In genomic region chr17:1941241-1942065, GRCh38 we compare ENCODE assay signal across 24 cellular contexts.
DNase-seq lines count a peak whose midpoint lies in the region; ATAC-seq and TF ChIP-seq lines count a peak whose summit lies in the region.
"Had no signal": no experiment of that assay in that cellular context is flagged by ENCODE, and none has a peak within 500 bp of the region (broad histone marks: within the 10 kb centered on the region; RNA-seq: fewer than 3 reads in every experiment).

No MANE protein-coding gene starts in this region.

- H3K36me3 ChIP-seq in cardiac muscle cell = no peaks in the 10 kb centered on the region
- no peaks in the 10 kb centered on the region for H3K36me3 ChIP-seq in osteoblast (ENCODE audit: insufficient read depth, low read length)
- H3K36me3 ChIP-seq in effector memory CD4-positive, alpha-beta T cell (ENCODE audit: control insufficient read depth, insufficient read depth, low read length) = no peaks in the 10 kb centered on the region
- no peaks in the 10 kb centered on the region for H3K36me3 ChIP-seq in upper lobe of left lung
- H3K36me3 ChIP-seq: MG63 had no signal

- H3K27me3 ChIP-seq in cardiac muscle cell (no peaks in the 10 kb centered on the region), dorsolateral prefrontal cortex (peaks cover 0 to 4% (median 0%) of the 10 kb centered on the region in 45 donors), osteoblast (ENCODE audit: insufficient read depth, low read length) (no peaks in the 10 kb centered on the region), upper lobe of left lung (no peaks in the 10 kb centered on the region)
- no peaks in the 10 kb centered on the region for H3K27me3 ChIP-seq in effector memory CD4-positive, alpha-beta T cell (replicated peaks; ENCODE audit: control insufficient read depth, insufficient read depth, low read length, poor library complexity, severe bottlenecking)
- H3K27me3 ChIP-seq: MG63 had no signal

- H3K9me3 ChIP-seq in cardiac muscle cell (ENCODE audit: low read depth) = no peaks in the 10 kb centered on the region
- H3K9me3 ChIP-seq in osteoblast (ENCODE audit: low read depth, low read length) = no peaks in the 10 kb centered on the region
- no peaks in the 10 kb centered on the region for H3K9me3 ChIP-seq in effector memory CD4-positive, alpha-beta T cell (ENCODE audit: control insufficient read depth, low read length)
- H3K9me3 ChIP-seq in upper lobe of left lung = no peaks in the 10 kb centered on the region
- H3K9me3 ChIP-seq: Caco-2, MG63 had no signal

- intact Hi-C loops in left ventricle myocardium superior (cut with micrococcal nuclease) (no loop called here), dorsolateral prefrontal cortex (cut with DNase I) (no loop called here)

- H3K4me1 ChIP-seq in cardiac muscle cell (ENCODE audit: low read depth) (peaks cover 41% of the 10 kb centered on the region), osteoblast (ENCODE audit: insufficient read depth, low read length) (no peaks in the 10 kb centered on the region), upper lobe of left lung (peaks cover 0 to 15% (median 4%) of the 10 kb centered on the region in 4 donors)
- no peaks in the 10 kb centered on the region for H3K4me1 ChIP-seq in effector memory CD4-positive, alpha-beta T cell (ENCODE audit: control insufficient read depth, insufficient read depth, low read length, poor library complexity, severe bottlenecking)
- H3K4me1 ChIP-seq: Caco-2 had no signal

- ATAC-seq in left ventricle myocardium superior (no peak), upper lobe of left lung (ENCODE audit: low FRiP score in 2 of 2) (no peak)
- ATAC-seq: SK-N-SH treated with all-trans-retinoic acid at 6 μM for 48 hours had no signal

- H2AFZ ChIP-seq in osteoblast (ENCODE audit: low read length) = no peak overlapping the region
- H2AFZ ChIP-seq: PC-9 had no signal

- TF ChIP-seq CTCF in cardiac muscle cell (IDR thresholded peaks at IDR 0.05; ENCODE audit: low read depth, low read length) (no peak), dorsolateral prefrontal cortex (IDR thresholded peaks at IDR 0.05 in 54 of 56, conservative IDR thresholded peaks at IDR 0.05 in 2 of 56; ENCODE audit: low read depth in 1 of 56, partially characterized antibody in 56 of 56) (no peak), osteoblast (IDR thresholded peaks at IDR 0.05; ENCODE audit: extremely low read depth, low read depth, low read length) (no peak), upper lobe of left lung (IDR thresholded peaks at IDR 0.05) (no peak)

- H4K20me1 ChIP-seq in osteoblast (ENCODE audit: insufficient read depth, low read length) = no peaks in the 10 kb centered on the region

- H3K4me2 ChIP-seq in osteoblast (ENCODE audit: insufficient read depth, low read length) = no peak overlapping the region
- H3K4me2 ChIP-seq: PC-9 had no signal

- H3K27ac ChIP-seq in cardiac muscle cell (peak overlapping the region; percentile 47), dorsolateral prefrontal cortex (peak overlapping the region in 39 of 59 donors; percentile 0 to 89 (median 48)), osteoblast (ENCODE audit: low read depth, low read length) (no peak overlapping the region), upper lobe of left lung (no peak overlapping the region)
- H3K27ac ChIP-seq in effector memory CD4-positive, alpha-beta T cell (ENCODE audit: insufficient read depth, low read length, poor library complexity, severe bottlenecking) = no peak overlapping the region
- H3K27ac ChIP-seq: 22Rv1, PC-9, RWPE1 had no signal

- TF ChIP-seq POLR2A in upper lobe of left lung (IDR thresholded peaks at IDR 0.05) = no peak

- WGBS in upper lobe of left lung, 2 donors = 66 to 80% methylated on average over 5 to 19 of the region's 23 CpGs

- no peak for DNase-seq in cardiac muscle cell (ENCODE audit: low read depth in 1 of 2, low spot score in 1 of 2)
- DNase-seq in left ventricle myocardium superior = no peak
- DNase-seq in dorsolateral prefrontal cortex = no peak
- DNase-seq in osteoblast (ENCODE audit: insufficient read length, low spot score, missing footprints) = peak; percentile 82
- DNase-seq in amygdala (lab: John Stamatoyannopoulos, UW) = no peak
- DNase-seq in activated effector memory CD4-positive, alpha-beta T cell treated with Interleukin-2 at 50 U/mL for 16 hours = no peak
- no peak for DNase-seq in effector memory CD4-positive, alpha-beta T cell
- DNase-seq in upper lobe of left lung = no peak
- DNase-seq: Caco-2; CD4-positive, CD25-positive, alpha-beta regulatory T cell; EL; Kasumi-1; MG63; NCI-H1048; NCI-H1436; NCI-H1930; NCI-H345; NCI-H524 treated with DMSO at 0.1 percent for 48 hours; PC-9; SIG-M5 had no signal

- TF ChIP-seq EP300 in upper lobe of left lung (IDR thresholded peaks at IDR 0.05) = no peak

- H3K79me2 ChIP-seq in osteoblast (ENCODE audit: insufficient read depth, low read length) = no peaks in the 10 kb centered on the region

- H3K4me3 ChIP-seq in cardiac muscle cell = no peak overlapping the region
- H3K4me3 ChIP-seq in dorsolateral prefrontal cortex = no peak overlapping the region
- no peak overlapping the region for H3K4me3 ChIP-seq in osteoblast (ENCODE audit: insufficient read depth, low read length)
- H3K4me3 ChIP-seq in effector memory CD4-positive, alpha-beta T cell (ENCODE audit: insufficient read depth, low read depth, low read length, poor library complexity, severe bottlenecking) = no peak overlapping the region
- H3K4me3 ChIP-seq in upper lobe of left lung = no peak overlapping the region
- H3K4me3 ChIP-seq: GM12878, MG63, PC-9 had no signal

Comparison
In these comparisons a context has a peak if more than half of its experiments do, and no peak if none do; other contexts are left out.
1. H3K27ac ChIP-seq: peak in cardiac muscle cell (single experiment) and dorsolateral prefrontal cortex (39 of 59); none in osteoblast (single experiment), effector memory CD4-positive, alpha-beta T cell (single experiment) and upper lobe of left lung (0 of 4).